Comparison of ENCODE assay signal across 18 cellular contexts in genomic region chr5:14793851-14794250, GRCh38.
"Had no signal": no experiment of that assay in that cellular context is flagged by ENCODE, and none has a peak within 500 bp of the region (broad histone marks: within the 10 kb centered on the region; RNA-seq: fewer than 3 reads in every experiment).

No MANE protein-coding gene starts in this region.

- H3K27ac ChIP-seq: body of pancreas, esophagus squamous epithelium, neutrophil, pancreas, sigmoid colon had no signal

- H3K9me3 ChIP-seq: body of pancreas, esophagus squamous epithelium, mucosa of descending colon, neutrophil, pancreas, sigmoid colon had no signal

- FAIRE-seq: endothelial cell of umbilical vein, pancreas had no signal

- H3K4me3 Mint-ChIP-seq: central memory CD8-positive, alpha-beta T cell; naive B cell; stimulated activated memory B cell treated with anti-CD40 and anti-IgM and Interleukin-4, amounts not matched to agents 10 μg/mL and 1 μg/mL and 100 μg/mL, for 72 hours; T-helper 17 cell had no signal

- H3K36me3 ChIP-seq: esophagus squamous epithelium, neutrophil, pancreas, sigmoid colon had no signal

- ATAC-seq: body of pancreas; mucosa of descending colon; pancreas; stimulated activated memory B cell treated with anti-CD40 and anti-IgM and Interleukin-4, amounts not matched to agents 10 μg/mL and 1 μg/mL and 100 μg/mL, for 72 hours; T-helper 17 cell had no signal

- H3K4me1 ChIP-seq: body of pancreas, esophagus squamous epithelium, pancreas, sigmoid colon had no signal

- H3K27me3 ChIP-seq: body of pancreas, esophagus squamous epithelium, neutrophil, pancreas, sigmoid colon had no signal

- H3K9me3 Mint-ChIP-seq: activated naive CD4-positive, alpha-beta T cell treated with anti-CD3 and anti-CD28 coated beads, Interleukin-2, amount 50 U/mL, for 72 hours; central memory CD8-positive, alpha-beta T cell; naive B cell; stimulated activated memory B cell treated with anti-CD40 and anti-IgM and Interleukin-4, amounts not matched to agents 10 μg/mL and 1 μg/mL and 100 μg/mL, for 72 hours had no signal

- DNase-seq: activated CD4-positive, alpha-beta T cell treated with anti-CD3 and anti-CD28 coated beads, Interleukin-2, amount 50 U/mL, for 4 hours; activated gamma-delta T cell; body of pancreas; cortex of kidney; effector CD8-positive, alpha-beta T cell; esophagus squamous epithelium; mesenchymal stem cell; mucosa of descending colon; naive B cell; pancreas; sigmoid colon; stimulated activated CD4-positive, alpha-beta T cell treated with anti-CD3 and anti-CD28 coated beads, Interleukin-4, amount 100 ng/mL, for 24 hours; T-helper 17 cell had no signal

- H3K4me3 ChIP-seq: body of pancreas, esophagus squamous epithelium, mucosa of descending colon, pancreas, sigmoid colon had no signal

- H3K27ac Mint-ChIP-seq: activated naive CD4-positive, alpha-beta T cell treated with anti-CD3 and anti-CD28 coated beads, Interleukin-2, amount 50 U/mL, for 72 hours; stimulated activated memory B cell treated with anti-CD40 and anti-IgM and Interleukin-4, amounts not matched to agents 10 μg/mL and 1 μg/mL and 100 μg/mL, for 72 hours; T-helper 17 cell had no signal

- H3K27me3 Mint-ChIP-seq: central memory CD8-positive, alpha-beta T cell; naive B cell; stimulated activated memory B cell treated with anti-CD40 and anti-IgM and Interleukin-4, amounts not matched to agents 10 μg/mL and 1 μg/mL and 100 μg/mL, for 72 hours; T-helper 17 cell had no signal
